8 cellular contexts compared by ENCODE assay signal in genomic region chr11:123430736-123431356, GRCh38. TPM values are rescaled to one million over a fixed set of nuclear protein-coding genes. Genes with fewer than 3 reads are reported as not detected.
DNase-seq lines count a peak whose midpoint lies in the region; ATAC-seq lines count a peak whose summit lies in the region.

No MANE protein-coding gene starts in this region.

- peak overlapping the region; percentile 31 for H3K4me3 ChIP-seq in SJSA1
- peak overlapping the region; percentile 80 for H3K4me3 ChIP-seq in iPS-18a (ENCODE audit: low read length)
- H3K4me3 ChIP-seq in skeletal muscle satellite cell (ENCODE audit: low read length): peak overlapping the region; percentile 78

- H3K27me3 Mint-ChIP-seq in activated naive CD8-positive, alpha-beta T cell treated with anti-CD3 and anti-CD28 coated beads, Interleukin-2, amount 50 U/mL, for 24 hours: peaks cover 7% of the 10 kb centered on the region

- peaks cover 31% of the 10 kb centered on the region for H3K4me1 Mint-ChIP-seq in activated naive CD8-positive, alpha-beta T cell treated with anti-CD3 and anti-CD28 coated beads, Interleukin-2, amount 50 U/mL, for 24 hours

- peaks cover 5% of the 10 kb centered on the region for H3K4me1 ChIP-seq in SJSA1 (replicated peaks)
- H3K4me1 ChIP-seq in iPS-18a (ENCODE audit: control insufficient read depth, low read depth, low read length): peaks cover 28% of the 10 kb centered on the region
- H3K4me1 ChIP-seq in skeletal muscle satellite cell (ENCODE audit: control insufficient read depth, insufficient read depth, low read length): peaks cover 17% of the 10 kb centered on the region

- peak; percentile 48 for ATAC-seq in HG03095 (IDR thresholded peaks at IDR 0.05; ENCODE audit: unreplicated experiment)
- peak; percentile 62 for ATAC-seq in activated naive CD8-positive, alpha-beta T cell treated with anti-CD3 and anti-CD28 coated beads, Interleukin-2, amount 50 U/mL, for 24 hours

- H3K9me3 Mint-ChIP-seq in activated naive CD8-positive, alpha-beta T cell treated with anti-CD3 and anti-CD28 coated beads, Interleukin-2, amount 50 U/mL, for 24 hours: no peaks in the 10 kb centered on the region

- DNase-seq in NCI-H1417 (lab: John Stamatoyannopoulos, UW) (peak in 2 of 3 experiments; percentile 86 to 89), NCI-H1417 treated with DMSO at 0.1 percent for 48 hours (lab: John Stamatoyannopoulos, UW) (no peak), SJSA1 (ENCODE audit: low read depth in 1 of 2, low spot score in 2 of 2) (peak in 1 of 2 experiments; percentile 1), cerebellar nuclear complex (lab: John Stamatoyannopoulos, UW) (no peak)
- peak; percentile 71 for DNase-seq in activated naive CD8-positive, alpha-beta T cell treated with anti-CD3 and anti-CD28 coated beads, Interleukin-2, amount 50 U/mL, for 24 hours

- H3K36me3 ChIP-seq in SJSA1 (no peaks in the 10 kb centered on the region), iPS-18a (ENCODE audit: control insufficient read depth, low read depth, low read length) (no peaks in the 10 kb centered on the region), skeletal muscle satellite cell (ENCODE audit: insufficient read depth, low read length) (no peaks in the 10 kb centered on the region)

- no peaks in the 10 kb centered on the region for H3K9me3 ChIP-seq in SJSA1 (replicated peaks)
- no peaks in the 10 kb centered on the region for H3K9me3 ChIP-seq in iPS-18a (ENCODE audit: control insufficient read depth, low read depth, low read length)
- no peaks in the 10 kb centered on the region for H3K9me3 ChIP-seq in skeletal muscle satellite cell (replicated peaks; ENCODE audit: low read length)

- peaks cover 7% of the 10 kb centered on the region for H3K36me3 Mint-ChIP-seq in activated naive CD8-positive, alpha-beta T cell treated with anti-CD3 and anti-CD28 coated beads, Interleukin-2, amount 50 U/mL, for 24 hours (ENCODE audit: low read depth)

- H3K4me3 Mint-ChIP-seq in activated naive CD8-positive, alpha-beta T cell treated with anti-CD3 and anti-CD28 coated beads, Interleukin-2, amount 50 U/mL, for 24 hours: peak overlapping the region; percentile 82

- H3K4me2 ChIP-seq in skeletal muscle satellite cell (ENCODE audit: low read length): peak overlapping the region; percentile 93

- H3K27ac Mint-ChIP-seq in activated naive CD8-positive, alpha-beta T cell treated with anti-CD3 and anti-CD28 coated beads, Interleukin-2, amount 50 U/mL, for 24 hours: peak overlapping the region; percentile 78

- H3K27me3 ChIP-seq in SJSA1 (replicated peaks) (0 out of 2 replicates have a peak, but pooled peaks cover 4% of the 10 kb centered on the region), iPS-18a (ENCODE audit: control insufficient read depth, insufficient read depth, low read length) (peaks cover 14% of the 10 kb centered on the region), skeletal muscle satellite cell (ENCODE audit: control insufficient read depth, insufficient read depth, low read length) (peaks cover 10% of the 10 kb centered on the region)

- H3K9ac ChIP-seq in iPS-18a (ENCODE audit: low read length) (peak overlapping the region; percentile 40), skeletal muscle satellite cell (ENCODE audit: low read depth, low read length) (peak overlapping the region; percentile 77)

- no peak overlapping the region for H3K27ac ChIP-seq in SJSA1
- no peak overlapping the region for H3K27ac ChIP-seq in iPS-18a (ENCODE audit: low read length)

RNA-seq across cellular contexts. Expression of gene GRAMD1B, which starts 0.8 kb away (rescaled TPM):
- 2.2 and 6.8 TPM in 2 replicates for total RNA-seq in SJSA1 (2014; rRNA removed; shearing (Covaris generic))
- 0.25 and 1.5 TPM in 2 replicates for total RNA-seq in skeletal muscle satellite cell (2012; rRNA removed)

Comparison
In these comparisons a context has a peak if more than half of its experiments do, and no peak if none do; other contexts are left out.
1. DNase-seq: peak in NCI-H1417 (2 of 3) and activated naive CD8-positive, alpha-beta T cell treated with anti-CD3 and anti-CD28 coated beads, Interleukin-2, amount 50 U/mL, for 24 hours (single experiment); none in NCI-H1417 treated with DMSO at 0.1 percent for 48 hours (single experiment) and cerebellar nuclear complex (0 of 2).
2. Peak in every context shown above with its lines, with median percentiles within 50 percentile points of each other: H3K4me3 ChIP-seq.